Comparison of ENCODE assay signal across 16 cellular contexts in genomic region chr6:122997541-122998150, GRCh38. TPM values are rescaled to one million over a fixed set of nuclear protein-coding genes. Genes with fewer than 3 reads are reported as not detected.
DNase-seq lines count a peak whose midpoint lies in the region; TF ChIP-seq lines count a peak whose summit lies in the region.
"Had no signal": no experiment of that assay in that cellular context is flagged by ENCODE, and none has a peak within 500 bp of the region (broad histone marks: within the 10 kb centered on the region; RNA-seq: fewer than 3 reads in every experiment).

No MANE protein-coding gene starts in this region.

- no peak overlapping the region for H4K8ac ChIP-seq in H9 (replicated peaks; ENCODE audit: insufficient read length, low read depth, low read length)
- no peak overlapping the region for H4K8ac ChIP-seq in mesendoderm (ENCODE audit: low read depth, low read length)

- H2AK5ac ChIP-seq in H9 (ENCODE audit: insufficient read length, low read length) (no peak overlapping the region), mesendoderm (ENCODE audit: low read length) (no peak overlapping the region)

- no peak overlapping the region for H3K18ac ChIP-seq in H9 (ENCODE audit: insufficient read length, low read depth, low read length)
- H3K18ac ChIP-seq in mesendoderm (ENCODE audit: low read length): no peak overlapping the region

- H2BK20ac ChIP-seq in H9 (ENCODE audit: low read depth, low read length, poor library complexity, severe bottlenecking): no peak overlapping the region

- H3K27ac ChIP-seq in A673 (ENCODE audit: low read depth, low read length, poor library complexity, severe bottlenecking) (peak overlapping the region; percentile 80), H9 (ENCODE audit: insufficient read length, low read depth, low read length) (no peak overlapping the region), mesendoderm (ENCODE audit: low read depth, low read length) (no peak overlapping the region), spleen (no peak overlapping the region)
- H3K27ac ChIP-seq: Peyer's patch had no signal

- peak overlapping the region; percentile 86 for H3K4me3 ChIP-seq in A673 (ENCODE audit: low read depth, low read length, poor library complexity, severe bottlenecking)
- H3K4me3 ChIP-seq in mesendoderm (ENCODE audit: low read length): no peak overlapping the region
- H3K4me3 ChIP-seq in spleen: no peak overlapping the region
- H3K4me3 ChIP-seq: MG63, Peyer's patch had no signal

- H2AFZ ChIP-seq in H9 (ENCODE audit: low read length): no peak overlapping the region

- H3K14ac ChIP-seq in H9 (ENCODE audit: insufficient read depth, low read length): no peak overlapping the region

- peaks cover 10 to 18% of the 10 kb centered on the region in 2 experiments for H3K4me1 Mint-ChIP-seq in H9
- H3K4me1 Mint-ChIP-seq in brain: peaks cover 68% of the 10 kb centered on the region

- H4K5ac ChIP-seq in H9 (ENCODE audit: insufficient read length, low read depth, low read length) (no peak overlapping the region), mesendoderm (ENCODE audit: low read length) (no peak overlapping the region)

- H3K79me2 ChIP-seq in H9 (ENCODE audit: insufficient read depth, low read length): no peaks in the 10 kb centered on the region
- no peaks in the 10 kb centered on the region for H3K79me2 ChIP-seq in mesendoderm (ENCODE audit: control insufficient read depth, insufficient read depth, low read length)

- peaks cover 5% of the 10 kb centered on the region for H4K20me1 ChIP-seq in H9 (ENCODE audit: control insufficient read depth, insufficient read depth, insufficient read length)

- BruUV-seq in A673 (replicated peaks; lab: Mats Ljungman, UMichigan): no TSS peak

- no peak overlapping the region for H3K9ac ChIP-seq in H9 (ENCODE audit: extremely low read depth, insufficient read length, low read length)
- no peak overlapping the region for H3K9ac ChIP-seq in mesendoderm (ENCODE audit: low read length)

- intact Hi-C loops in A673 (cut with micrococcal nuclease; ENCODE audit: unreplicated experiment) (loop anchor here (2.0 to 5.0 kb wide), 6 partner anchors 127 to 385 kb away; no protein-coding TSS in a partner anchor), spleen (cut with DNase I; ENCODE audit: low total_unique reads) (no loop called here)

- H3K79me1 ChIP-seq in H9 (ENCODE audit: insufficient read depth, low read depth, low read length, poor library complexity, severe bottlenecking) (no peaks in the 10 kb centered on the region), mesendoderm (ENCODE audit: low read length) (no peaks in the 10 kb centered on the region)

- H3K23ac ChIP-seq in H9 (ENCODE audit: insufficient read length, low read depth, low read length): no peak overlapping the region
- no peak overlapping the region for H3K23ac ChIP-seq in mesendoderm (ENCODE audit: low read length)

- TF ChIP-seq CTCF in A673 (conservative IDR thresholded peaks at IDR 0.05; ENCODE audit: low read depth, low read length): no peak
- no peak for TF ChIP-seq CTCF in H9 (conservative IDR thresholded peaks at IDR 0.05)
- TF ChIP-seq CTCF in brain (conservative IDR thresholded peaks at IDR 0.05): no peak
- TF ChIP-seq CTCF in spleen (IDR thresholded peaks at IDR 0.05 in 8 of 11, conservative IDR thresholded peaks at IDR 0.05 in 3 of 11): no peak

- peak; percentile 73 for DNase-seq in A673 (ENCODE audit: low spot score)
- no peak for DNase-seq in H9
- peak; percentile 47 for DNase-seq in mesendoderm
- DNase-seq in NCI-H1436 treated with DMSO at 0.1 percent for 48 hours (lab: John Stamatoyannopoulos, UW): no peak
- no peak for DNase-seq in stimulated activated naive CD4-positive, alpha-beta T cell treated with Interleukin-2 at 50 U/mL for 16 hours (lab: John Stamatoyannopoulos, UW)
- DNase-seq in DMS53 (lab: John Stamatoyannopoulos, UW): no peak
- DNase-seq in spleen: no peak
- DNase-seq: CD4-positive, alpha-beta T cell; MG63; NCI-H1092 treated with DMSO at 0.1 percent for 48 hours; NCI-H2081 treated with DMSO at 0.1 percent for 48 hours; NCI-H774; Peyer's patch; Right ventricle myocardium superior had no signal

- H3K27me3 ChIP-seq in A673 (replicated peaks; ENCODE audit: insufficient read depth, low read depth, low read length, poor library complexity) (no peaks in the 10 kb centered on the region), H9 (ENCODE audit: insufficient read depth, low read length) (peaks cover 13% of the 10 kb centered on the region; the same call in 1 of the 2 replicates), mesendoderm (ENCODE audit: insufficient read depth, low read length, poor library complexity) (peaks cover 2% of the 10 kb centered on the region), spleen (replicated peaks in 1 of 7) (peaks cover 0 to 62% (median 25%) of the 10 kb centered on the region in 7 donors)

- H3K9me3 Mint-ChIP-seq in H9: no peaks in the 10 kb centered on the region
- no peaks in the 10 kb centered on the region for H3K9me3 Mint-ChIP-seq in brain

- H3K4me3 Mint-ChIP-seq in H9 (peak overlapping the region in 1 of 2 experiments; percentile 92; a peak in 2 of 5 replicates), brain (peak overlapping the region; percentile 87 to 93 (median 92))
- H3K4me3 Mint-ChIP-seq: CD4-positive, alpha-beta T cell had no signal

- H2BK12ac ChIP-seq in H9 (ENCODE audit: insufficient read length, low read depth, low read length): no peak overlapping the region

- POLR2A ChIA-PET in A673 (lab: Charles Lee; ENCODE audit: low non-redundant PET): interaction anchor here (0.5 to 1.2 kb wide), 2 partner anchors 50 to 321 kb away, joined by 5 to 9 read pairs; no protein-coding TSS in a partner anchor

- no peaks in the 10 kb centered on the region for H3K36me3 Mint-ChIP-seq in H9 (ENCODE audit: insufficient read depth in 1 of 3, low read depth in 3 of 3)
- H3K36me3 Mint-ChIP-seq in brain: no peaks in the 10 kb centered on the region

- no peak for TF ChIP-seq POLR2A in spleen (IDR thresholded peaks at IDR 0.05)

- no CpG with 5 or more reads among the region's 13 CpGs for WGBS in H9 (ENCODE audit: extremely low coverage, insufficient read length, low lambda C conversion rate)
- WGBS in mesendoderm (ENCODE audit: extremely low coverage, insufficient coverage, low lambda C conversion rate): no CpG with 5 or more reads among the region's 13 CpGs
- WGBS in spleen, 5 donors: 83 to 93% (median 89%) methylated on average over 13 of the region's 13 CpGs

- H3K9me3 ChIP-seq in A673 (ENCODE audit: low read depth, low read length, poor library complexity, severe bottlenecking) (no peaks in the 10 kb centered on the region), H9 (ENCODE audit: control insufficient read depth, low read depth, low read length) (no peaks in the 10 kb centered on the region), spleen (no peaks in the 10 kb centered on the region)
- H3K9me3 ChIP-seq: MG63, Peyer's patch had no signal

- H3K27ac Mint-ChIP-seq in H9 (no peak overlapping the region), brain (peak overlapping the region; percentile 90 to 96 (median 91))
- H3K27ac Mint-ChIP-seq: CD4-positive, alpha-beta T cell had no signal

- H3K4ac ChIP-seq in H9 (ENCODE audit: low read depth, low read length): no peak overlapping the region
- no peak overlapping the region for H3K4ac ChIP-seq in mesendoderm (ENCODE audit: low read depth, low read length)

- CTCF ChIA-PET in A673 (lab: Charles Lee): interaction anchor here (0.7 to 1.7 kb wide), 3 partner anchors 37 to 128 kb away, joined by 3 to 13 read pairs (median 4); no protein-coding TSS in a partner anchor

- H3K4me2 ChIP-seq in H9 (ENCODE audit: insufficient read depth, insufficient read length, low read length) (peak overlapping the region; percentile 85), mesendoderm (ENCODE audit: low read length) (no peak overlapping the region)

- H4K91ac ChIP-seq in H9 (ENCODE audit: insufficient read length, low read depth, low read length): no peak overlapping the region

- H2BK120ac ChIP-seq in H9 (ENCODE audit: low read depth, low read length, poor library complexity, severe bottlenecking) (no peak overlapping the region), mesendoderm (ENCODE audit: low read depth, low read length) (no peak overlapping the region)

- H3T11ph ChIP-seq in H9 (ENCODE audit: low read length): no peak overlapping the region

- no peak overlapping the region for H3K56ac ChIP-seq in H9 (ENCODE audit: insufficient read length, low read depth, low read length)
- peak overlapping the region; percentile 56 for H3K56ac ChIP-seq in mesendoderm (ENCODE audit: low read length)

- H3K36me3 ChIP-seq in A673 (ENCODE audit: insufficient read depth, low read length, poor library complexity, severe bottlenecking): peaks cover 11% of the 10 kb centered on the region
- H3K36me3 ChIP-seq in mesendoderm (ENCODE audit: control insufficient read depth, insufficient read depth, low read length): no peaks in the 10 kb centered on the region
- no peaks in the 10 kb centered on the region for H3K36me3 ChIP-seq in spleen
- H3K36me3 ChIP-seq: MG63, Peyer's patch had no signal

- H3K27me3 Mint-ChIP-seq in H9 (ENCODE audit: low read depth): peaks cover 79% of the 10 kb centered on the region
- H3K27me3 Mint-ChIP-seq in brain: peaks cover 20% of the 10 kb centered on the region

- H2BK5ac ChIP-seq in H9 (ENCODE audit: insufficient read length, low read length) (no peak overlapping the region), mesendoderm (ENCODE audit: low read length) (no peak overlapping the region)

- H3K4me1 ChIP-seq in A673 (ENCODE audit: insufficient read depth, low read length, poor library complexity, severe bottlenecking) (peaks cover 29% of the 10 kb centered on the region), H9 (ENCODE audit: insufficient read depth, low read length) (no peaks in the 10 kb centered on the region), mesendoderm (ENCODE audit: control insufficient read depth, low read depth, low read length) (no peaks in the 10 kb centered on the region), spleen (peaks cover 0 to 12% (median 6%) of the 10 kb centered on the region in 6 donors)
- H3K4me1 ChIP-seq: Peyer's patch had no signal

- H2BK15ac ChIP-seq in H9 (ENCODE audit: low read depth, low read length): no peak overlapping the region
- H2BK15ac ChIP-seq in mesendoderm (replicated peaks; ENCODE audit: low read depth): no peak overlapping the region

- peaks cover 14% of the 10 kb centered on the region for H3K23me2 ChIP-seq in H9 (ENCODE audit: insufficient read length, low read depth, low read length, poor library complexity, severe bottlenecking)

RNA-seq across cellular contexts. Expression of gene CLVS2, which starts 1.6 kb away (rescaled TPM):
- total RNA-seq in A673 (2021): 84.9 and 89.6 TPM in 2 replicates
- total RNA-seq in H9 (2021): 0.15 and 0.26 TPM in 2 replicates
- 0.58 TPM for polyA plus RNA-seq in brain (ENCODE audit: insufficient read depth, low read depth, low replicate concordance)
- 0.77 TPM for polyA plus RNA-seq in mesendoderm (2013, experiment 1 of 2)
- polyA plus RNA-seq in mesendoderm (2013, experiment 2 of 2): 0.56 TPM
- not detected for total RNA-seq in spleen
- not detected for polyA plus RNA-seq in spleen
- total RNA-seq: CD4-positive, alpha-beta T cell; HepG2 had no signal
- polyA plus RNA-seq: HepG2 had no signal

Comparison
In these comparisons a context has a peak if more than half of its experiments do, and no peak if none do; other contexts are left out.
1. DNase-seq: peak in A673 (single experiment) and mesendoderm (single experiment); none in H9 (single experiment), NCI-H1436 treated with DMSO at 0.1 percent for 48 hours (single experiment), stimulated activated naive CD4-positive, alpha-beta T cell treated with Interleukin-2 at 50 U/mL for 16 hours (single experiment), DMS53 (single experiment) and spleen (single experiment).
2. H3K27ac Mint-ChIP-seq: peak in brain (5 of 5); none in H9 (0 of 3).
3. RNA of gene CLVS2, which starts 1.6 kb away (total RNA-seq): 84.9 to 89.6 TPM in A673; 0.15 to 0.26 TPM in H9 and not detected in spleen; every median in the first group is over 10 times any median in the second.